In genomic region chr14:50532502-50533313, GRCh38 we compare ENCODE assay signal across 8 cellular contexts. TPM values are rescaled to one million over a fixed set of nuclear protein-coding genes. Genes with fewer than 3 reads are reported as not detected.
DNase-seq lines count a peak whose midpoint lies in the region; ATAC-seq, FAIRE-seq and TF ChIP-seq lines count a peak whose summit lies in the region.

Gene MAP4K5, minus strand, starts transcription at chr14:50532569. Its CDS starts 520 bp downstream, at chr14:50532049.

- in situ Hi-C loops in HepG2 (cut with HindIII; ENCODE audit: extremely low pct_ligation_motif_present, low pct_unique_long_range_greater_than_20kb) = loop anchor here (25.0 kb wide), 1 partner anchor 670 kb away; the partner anchor contains the start of gene NEMF

- H3K79me2 ChIP-seq in HepG2 (ENCODE audit: insufficient read depth, low read length) = peaks cover 44% of the 10 kb centered on the region

- intact Hi-C loops in CD14-positive monocyte (cut with micrococcal nuclease) = loop anchor here in 1 of 2 donors (5.0 to 10.0 kb wide), 3 partner anchors 220 to 298 kb away; partner anchors contain the start of genes DMAC2L, L2HGDH and SOS2
- intact Hi-C loops in dendritic cell treated with granulocyte-macrophage colony-stimulating factor and Interleukin-4, amounts not matched to agents 40 ng/mL and 50 ng/mL, for 4 days (cut with micrococcal nuclease) = loop anchor here (1.0 to 5.0 kb wide), 3 partner anchors 211 to 305 kb away; partner anchors contain the start of genes DMAC2L and L2HGDH
- intact Hi-C loops in HepG2 (cut with micrococcal nuclease; ENCODE audit: unreplicated experiment) = loop anchor here (1.0 to 5.0 kb wide), 5 partner anchors 55 to 670 kb away; partner anchors contain the start of gene SOS2

- peak; percentile 64 for FAIRE-seq in HepG2 (lab: Jason Lieb, UNC)

- H3K27ac Mint-ChIP-seq in CD14-positive monocyte = peak within 1 kb of the TSS; percentile 88 to 96 (median 95)
- peak within 1 kb of the TSS; percentile 66 for H3K27ac Mint-ChIP-seq in dendritic cell treated with granulocyte-macrophage colony-stimulating factor and Interleukin-4, amounts not matched to agents 40 ng/mL and 50 ng/mL, for 4 days

- H3K4me2 ChIP-seq in HepG2 (ENCODE audit: low read depth, low read length) = peak within 1 kb of the TSS; percentile 91

- H3K9ac ChIP-seq in HepG2 (ENCODE audit: insufficient read depth, low read depth, low read length) = peak within 1 kb of the TSS; percentile 90

- POLR2A ChIA-PET in HepG2 (lab: Yijun Ruan, JAX) = interaction anchor here (1.0 to 1.3 kb wide), 2 partner anchors 90 to 220 kb away, joined by 3 read pairs; partner anchors contain the start of genes DMAC2L and L2HGDH

- peaks cover 43% of the 10 kb centered on the region for H3K4me1 ChIP-seq in HepG2 (ENCODE audit: insufficient read depth, low read length)

- H3K4me3 Mint-ChIP-seq in CD14-positive monocyte = peak within 1 kb of the TSS; percentile 92 to 96
- peak within 1 kb of the TSS; percentile 87 for H3K4me3 Mint-ChIP-seq in dendritic cell treated with granulocyte-macrophage colony-stimulating factor and Interleukin-4, amounts not matched to agents 40 ng/mL and 50 ng/mL, for 4 days

- TSS peak; percentile 54 for BruUV-seq in HepG2 (replicated peaks; lab: Mats Ljungman, UMichigan)

- CTCF ChIA-PET in HepG2 (lab: Yijun Ruan, JAX; ENCODE audit: low intra/inter-chr PET ratio, low total read pairs) = interaction anchor here (0.7 to 2.8 kb wide), 3 partner anchors 212 to 678 kb away, joined by 3 to 44 read pairs (median 15); no protein-coding TSS in a partner anchor

- peaks cover 0 to 7% (median 0%) of the 10 kb centered on the region in 3 donors for H3K27me3 Mint-ChIP-seq in CD14-positive monocyte (ENCODE audit: low read depth in 3 of 3)
- no peaks in the 10 kb centered on the region for H3K27me3 Mint-ChIP-seq in dendritic cell treated with granulocyte-macrophage colony-stimulating factor and Interleukin-4, amounts not matched to agents 40 ng/mL and 50 ng/mL, for 4 days

- ATAC-seq in GM19328 (IDR thresholded peaks at IDR 0.05; ENCODE audit: unreplicated experiment) (peak; percentile 97), HG03469 (IDR thresholded peaks at IDR 0.05; ENCODE audit: unreplicated experiment) (peak; percentile 86), HepG2 (peak; percentile 97)

- peaks cover 0 to 13% (median 0%) of the 10 kb centered on the region in 7 donors for H3K9me3 Mint-ChIP-seq in CD14-positive monocyte
- no peaks in the 10 kb centered on the region for H3K9me3 Mint-ChIP-seq in dendritic cell treated with granulocyte-macrophage colony-stimulating factor and Interleukin-4, amounts not matched to agents 40 ng/mL and 50 ng/mL, for 4 days

- TF ChIP-seq CTCF in CD14-positive monocyte (IDR thresholded peaks at IDR 0.05) = peak; percentile 95
- TF ChIP-seq CTCF in HepG2 (CRISPR knock-in tag; IDR thresholded peaks at IDR 0.05) = peak; percentile 97

- 0% methylated on average over 10 of the region's 61 CpGs for WGBS in HepG2 (ENCODE audit: low lambda C conversion rate)

- H3K36me3 ChIP-seq in HepG2 (replicated peaks in 1 of 2; ENCODE audit: control insufficient read depth in 1 of 2, insufficient read depth in 2 of 2, low read length in 2 of 2) = no peaks in the 10 kb centered on the region

- H3K4me3 ChIP-seq in HepG2 (replicated peaks in 1 of 3; ENCODE audit: insufficient read depth in 1 of 3, low read depth in 2 of 3, low read length in 3 of 3) = peak within 1 kb of the TSS; percentile 87 to 91 (median 90)

- peaks cover 10% of the 10 kb centered on the region; the same call in 1 of the 2 replicates for H4K20me1 ChIP-seq in HepG2 (ENCODE audit: insufficient read depth, low read length)

- peak within 1 kb of the TSS; percentile 85 for H3K27ac ChIP-seq in HepG2 (ENCODE audit: extremely low read length, insufficient read depth, low read length)

- H3K27me3 ChIP-seq in HepG2 (ENCODE audit: control insufficient read depth in 1 of 2, insufficient read depth in 2 of 2, low read length in 2 of 2) = no peaks in the 10 kb centered on the region; a peak in 1 of 5 replicates

- peak within 1 kb of the TSS; percentile 83 for H2AFZ ChIP-seq in HepG2 (ENCODE audit: low read length)

- DNase-seq in CD14-positive monocyte (ENCODE audit: low spot score) (peak; percentile 84), NCI-H526 (lab: John Stamatoyannopoulos, UW) (peak; percentile 78 to 97), HepG2 (ENCODE audit: low spot score) (peak; percentile 82)
- peak; percentile 76 to 84 for DNase-seq in activated CD4-positive, alpha-beta T cell treated with anti-CD3 and anti-CD28 coated beads, Interleukin-2, amount 50 U/mL, for 24 hours (ENCODE audit: low read depth in 1 of 2, low spot score in 1 of 2)
- DNase-seq in stimulated activated CD4-positive, alpha-beta T cell treated with anti-CD3 and anti-CD28 coated beads, Interleukin-2, amount 100 ng/mL, for 48 hours = peak; percentile 78 to 88

- TF ChIP-seq EP300 in HepG2 (IDR thresholded peaks at IDR 0.05; ENCODE audit: low read depth in 2 of 2, low read length in 2 of 2) = no peak
- TF ChIP-seq EP300 in HepG2 (CRISPR knock-in tag; IDR thresholded peaks at IDR 0.05; ENCODE audit: borderline replicate concordance) = no peak

- H3K36me3 Mint-ChIP-seq in CD14-positive monocyte = peaks cover 7 to 12% of the 10 kb centered on the region in 2 donors
- peaks cover 20% of the 10 kb centered on the region for H3K36me3 Mint-ChIP-seq in dendritic cell treated with granulocyte-macrophage colony-stimulating factor and Interleukin-4, amounts not matched to agents 40 ng/mL and 50 ng/mL, for 4 days (ENCODE audit: low read depth)

- H3K4me1 Mint-ChIP-seq in CD14-positive monocyte = peaks cover 46% of the 10 kb centered on the region
- H3K4me1 Mint-ChIP-seq in dendritic cell treated with granulocyte-macrophage colony-stimulating factor and Interleukin-4, amounts not matched to agents 40 ng/mL and 50 ng/mL, for 4 days (ENCODE audit: low read depth) = peaks cover 53% of the 10 kb centered on the region

- H3K9me3 ChIP-seq in HepG2 (ENCODE audit: low read length) = peaks cover 6% of the 10 kb centered on the region; the same call in 1 of the 2 replicates

- peak; percentile 99 for TF ChIP-seq RAD21 in HepG2 (CRISPR knock-in tag; IDR thresholded peaks at IDR 0.05)

- TF ChIP-seq POLR2A in HepG2 (IDR thresholded peaks at IDR 0.05; ENCODE audit: insufficient read depth in 1 of 2, low read depth in 2 of 2, low read length in 2 of 2) = peak; percentile 25 to 55; a peak in 3 of 4 replicates

TF ChIP-seq in HepG2, 621 proteins besides CTCF, POLR2A, EP300 and RAD21 (continues in another document):
- TF ChIP-seq ZBTB37 (CRISPR knock-in tag; IDR thresholded peaks at IDR 0.05) (no peak), GMEB2 (CRISPR knock-in tag; IDR thresholded peaks at IDR 0.05; ENCODE audit: low read depth) (no peak; the same call in 1 of the 2 replicates)

RNA-seq across cellular contexts. Expression of gene MAP4K5, which starts in this region (rescaled TPM):
- polyA plus RNA-seq in CD14-positive monocyte (1 to 10 TPM; 5.0 to 7.7 TPM), HepG2 (2011; rRNA removed) (7.9 and 12.7 TPM in 2 replicates)
- total RNA-seq in HepG2 (2016; rRNA removed; fragmentation: Illumina TruSeq; extraction: Trizol) = 23.9 and 26.3 TPM in 2 replicates
- total RNA-seq in HepG2 (2016; cell fraction: cytosol; rRNA removed; fragmentation: Illumina TruSeq; extraction: Trizol; ENCODE audit: low read depth) = 7.8 and 9.3 TPM in 2 replicates
- 23.5 and 26.9 TPM in 2 replicates for total RNA-seq in HepG2 (2016; cell fraction: insoluble cytoplasmic fraction; rRNA removed; fragmentation: Illumina TruSeq; extraction: Trizol)
- total RNA-seq in HepG2 (2016; cell fraction: membrane; rRNA removed; fragmentation: Illumina TruSeq; extraction: Trizol) = 17.5 and 21.7 TPM in 2 replicates
- total RNA-seq in HepG2 (2016; cell fraction: nucleus; rRNA removed; fragmentation: Illumina TruSeq; extraction: Trizol) = 36.8 and 37.3 TPM in 2 replicates
- 4.8 and 5.9 TPM in 2 replicates for polyA plus RNA-seq in HepG2 (2011; cell fraction: cytosol; rRNA removed)
- 15.7 and 15.9 TPM in 2 replicates for polyA plus RNA-seq in HepG2 (2011; cell fraction: nucleus; rRNA removed)
- 13.2 and 15.0 TPM in 2 replicates for polyA plus RNA-seq in HepG2 (2012)
- 4.8 and 5.0 TPM in 2 replicates for polyA plus RNA-seq in HepG2 (2016; cell fraction: cytosol; fragmentation: Illumina TruSeq; extraction: Trizol; ENCODE audit: low read depth)
- 27.6 and 28.0 TPM in 2 replicates for polyA plus RNA-seq in HepG2 (2016; cell fraction: insoluble cytoplasmic fraction; fragmentation: Illumina TruSeq; extraction: Trizol; ENCODE audit: low read depth)
- 12.1 and 13.3 TPM in 2 replicates for polyA plus RNA-seq in HepG2 (2016; cell fraction: membrane; fragmentation: Illumina TruSeq; extraction: Trizol; ENCODE audit: low read depth)
- 44.2 and 46.6 TPM in 2 replicates for polyA plus RNA-seq in HepG2 (2016; cell fraction: nucleus; fragmentation: Illumina TruSeq; extraction: Trizol; ENCODE audit: insufficient read depth, low read depth)
- polyA minus RNA-seq in HepG2 (2011; rRNA and poly(A)+ RNA removed; ENCODE audit: low replicate concordance) = 6.6 and 7.2 TPM in 2 replicates
- 8.2 and 9.0 TPM in 2 replicates for polyA minus RNA-seq in HepG2 (2011; cell fraction: cytosol; rRNA and poly(A)+ RNA removed)
- 52.5 and 65.8 TPM in 2 replicates for polyA minus RNA-seq in HepG2 (2011; cell fraction: nucleus; rRNA and poly(A)+ RNA removed)

Comparison
In these comparisons a context has a peak if more than half of its experiments do, and no peak if none do; other contexts are left out.
1. Peak in every context shown above with its lines: DNase-seq, ATAC-seq, H3K4me3 ChIP-seq and H3K27ac ChIP-seq.